Comparison of ENCODE assay signal across 1 cellular context in genomic region chr7:33500590-33500989, GRCh38.
TF ChIP-seq lines count a peak whose summit lies in the region.

No MANE protein-coding gene starts in this region.

TF ChIP-seq in IMR-90, 13 proteins besides CTCF, POLR2A, EP300 and RAD21 (continued from another document):
- TF ChIP-seq ELK1 (IDR thresholded peaks at IDR 0.05; ENCODE audit: borderline replicate concordance, low read depth, low read length) (no peak), CHD1 (IDR thresholded peaks at IDR 0.05; ENCODE audit: low read depth, low read length) (no peak), CEBPB (IDR thresholded peaks at IDR 0.05; ENCODE audit: low read depth, low read length) (no peak), NFE2L2 (IDR thresholded peaks at IDR 0.05; ENCODE audit: low read depth, low read length) (no peak)
- TF ChIP-seq, protein P1, sequence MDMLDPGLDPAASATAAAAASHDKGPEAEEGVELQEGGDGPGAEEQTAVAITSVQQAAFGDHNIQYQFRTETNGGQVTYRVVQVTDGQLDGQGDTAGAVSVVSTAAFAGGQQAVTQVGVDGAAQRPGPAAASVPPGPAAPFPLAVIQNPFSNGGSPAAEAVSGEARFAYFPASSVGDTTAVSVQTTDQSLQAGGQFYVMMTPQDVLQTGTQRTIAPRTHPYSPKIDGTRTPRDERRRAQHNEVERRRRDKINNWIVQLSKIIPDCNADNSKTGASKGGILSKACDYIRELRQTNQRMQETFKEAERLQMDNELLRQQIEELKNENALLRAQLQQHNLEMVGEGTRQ (IDR thresholded peaks at IDR 0.05; ENCODE audit: low read depth, low read length) = no peak
